7 cellular contexts compared by ENCODE assay signal in genomic region chr10:71489077-71489476, GRCh38.
"Had no signal": no experiment of that assay in that cellular context is flagged by ENCODE, and none has a peak within 500 bp of the region (broad histone marks: within the 10 kb centered on the region; RNA-seq: fewer than 3 reads in every experiment).

No MANE protein-coding gene starts in this region.

- H2AFZ ChIP-seq: GM23338 had no signal

- H3K4me3 ChIP-seq: GM23338, HAP-1 had no signal

- H3K4me2 ChIP-seq: GM23338 had no signal

- FAIRE-seq: HTR-8/SVneo had no signal

- H3K36me3 ChIP-seq: HAP-1 had no signal

- DNase-seq: H7, IMR-90, KBM-7 had no signal

- H3K9me3 ChIP-seq: HAP-1 had no signal

- H3K4me1 ChIP-seq: HAP-1 had no signal

- ATAC-seq: GM23338, HCT116 had no signal
